In genomic region chr12:47346251-47347019, GRCh38 we compare ENCODE assay signal across 1 cellular context.
TF ChIP-seq lines count a peak whose summit lies in the region.

No MANE protein-coding gene starts in this region.

TF ChIP-seq in HepG2, 621 proteins besides CTCF, POLR2A, EP300 and RAD21 (continued from another document and continues in another):
- no peak for TF ChIP-seq KIAA2018 (CRISPR knock-in tag; IDR thresholded peaks at IDR 0.05; ENCODE audit: borderline replicate concordance)
- TF ChIP-seq NCOA2 (CRISPR knock-in tag; IDR thresholded peaks at IDR 0.05) = peak; percentile 69
- peak; percentile 72; the same call in 1 of the 2 replicates for TF ChIP-seq FOXJ3 (CRISPR knock-in tag; IDR thresholded peaks at IDR 0.05; ENCODE audit: borderline replicate concordance)
- TF ChIP-seq TMF1 (CRISPR knock-in tag; IDR thresholded peaks at IDR 0.05; ENCODE audit: low read depth) = no peak
- no peak for TF ChIP-seq SETDB1 (CRISPR knock-in tag; IDR thresholded peaks at IDR 0.05; ENCODE audit: borderline replicate concordance)
- no peak for TF ChIP-seq ZNF747 (CRISPR knock-in tag; IDR thresholded peaks at IDR 0.05; ENCODE audit: borderline replicate concordance)
- TF ChIP-seq RARG (CRISPR knock-in tag; IDR thresholded peaks at IDR 0.05; ENCODE audit: low read depth) = no peak
- TF ChIP-seq ZMYM3 (CRISPR knock-in tag; IDR thresholded peaks at IDR 0.05) = no peak
- no peak for TF ChIP-seq PCBP2 (optimal IDR thresholded peaks at IDR 0.05; ENCODE audit: low read depth, low read length, poor library complexity, severe bottlenecking)
- no peak for TF ChIP-seq UBTF (CRISPR knock-in tag; IDR thresholded peaks at IDR 0.05)
- no peak for TF ChIP-seq THAP7 (CRISPR knock-in tag; IDR thresholded peaks at IDR 0.05)
- no peak for TF ChIP-seq AGO1 (IDR thresholded peaks at IDR 0.05; ENCODE audit: low read depth, low read length, poor library complexity, severe bottlenecking)
- no peak for TF ChIP-seq PRDM10 (CRISPR knock-in tag; IDR thresholded peaks at IDR 0.05; ENCODE audit: low read depth)
- TF ChIP-seq ZEB1 (IDR thresholded peaks at IDR 0.05; ENCODE audit: insufficient replicate concordance, low read depth) = peak; percentile 94
- TF ChIP-seq BATF2 (CRISPR knock-in tag; IDR thresholded peaks at IDR 0.05) = no peak
- no peak for TF ChIP-seq MLLT10 (CRISPR knock-in tag; IDR thresholded peaks at IDR 0.05)
- no peak for TF ChIP-seq E2F2 (CRISPR knock-in tag; IDR thresholded peaks at IDR 0.05; ENCODE audit: borderline replicate concordance)
- TF ChIP-seq ZNF383 (CRISPR knock-in tag; IDR thresholded peaks at IDR 0.05; ENCODE audit: borderline replicate concordance) = no peak
- TF ChIP-seq ZNF563 (CRISPR knock-in tag; IDR thresholded peaks at IDR 0.05) = no peak
- no peak for TF ChIP-seq TCF7L2 (IDR thresholded peaks at IDR 0.05; ENCODE audit: low read depth, low read length)
- no peak for TF ChIP-seq MAX (IDR thresholded peaks at IDR 0.05)
- TF ChIP-seq ZNF281 (CRISPR knock-in tag; IDR thresholded peaks at IDR 0.05; ENCODE audit: borderline replicate concordance) = no peak
- no peak for TF ChIP-seq ZHX1 (CRISPR knock-in tag; IDR thresholded peaks at IDR 0.05; ENCODE audit: low read depth)
- TF ChIP-seq SOX13 (IDR thresholded peaks at IDR 0.05) = 0 out of 2 replicates have a peak, but pooled peaks have one; percentile 56
- TF ChIP-seq SOX13 (CRISPR knock-in tag; conservative IDR thresholded peaks at IDR 0.05 in 1 of 2, IDR thresholded peaks at IDR 0.05 in 1 of 2) = peak in 1 of 2 experiments; percentile 83; a peak in 2 of 4 replicates
- no peak for TF ChIP-seq ZNF83 (CRISPR knock-in tag; IDR thresholded peaks at IDR 0.05; ENCODE audit: borderline replicate concordance)
- no peak for TF ChIP-seq GLMP (CRISPR knock-in tag; IDR thresholded peaks at IDR 0.05; ENCODE audit: borderline replicate concordance)
